8 cellular contexts compared by ENCODE assay signal in genomic region chr1:161258439-161259386, GRCh38. TPM values are rescaled to one million over a fixed set of nuclear protein-coding genes. Genes with fewer than 3 reads are reported as not detected.
A peak's percentile ranks its signal among the peaks of the same experiment; 100 is the strongest.
DNase-seq lines count a peak whose midpoint lies in the region; ATAC-seq and TF ChIP-seq lines count a peak whose summit lies in the region.

PCP4L1 (plus strand) TSS chr1:161258745; CDS start chr1:161258975, 230 bp downstream.

- DNase-seq in ELF-1 (ENCODE audit: low read depth, low spot score) (peak; percentile 91), HPDE6-E6E7 (ENCODE audit: extremely low spot score) (peak; percentile 60), WTC11 (ENCODE audit: low spot score) (peak; percentile 87), colonic mucosa (peak; percentile 55), left kidney (ENCODE audit: low read depth, low spot score) (peak; percentile 90), GF-D8 (lab: John Stamatoyannopoulos, UW) (no peak), NCI-H1048 (lab: John Stamatoyannopoulos, UW) (no peak)
- peak; percentile 12 to 31 for DNase-seq in stimulated activated CD4-positive, alpha-beta T cell treated with anti-CD3 and anti-CD28 coated beads, Interleukin-15, amount 100 ng/mL, for 48 hours (ENCODE audit: low read depth in 2 of 2)

- peaks cover 22% of the 10 kb centered on the region for H3K4me1 Mint-ChIP-seq in WTC11

- H3K4me3 Mint-ChIP-seq in WTC11: peak within 1 kb of the TSS; percentile 65

- H3K9ac ChIP-seq in colonic mucosa (ENCODE audit: low read depth in 2 of 2, low read length in 2 of 2): peak within 1 kb of the TSS in 1 of 2 donors; percentile 8

- peaks cover 35% of the 10 kb centered on the region for H3K27me3 ChIP-seq in colonic mucosa

- TF ChIP-seq CTCF in WTC11 (IDR thresholded peaks at IDR 0.05) (no peak), colonic mucosa (IDR thresholded peaks at IDR 0.05) (no peak)

- H3K27me3 Mint-ChIP-seq in WTC11 (ENCODE audit: low read depth): peaks cover 70% of the 10 kb centered on the region

- H3K27ac Mint-ChIP-seq in WTC11: no peak within 1 kb of the TSS

- ATAC-seq in WTC11: peak; percentile 97

- no peaks in the 10 kb centered on the region for H3K9me3 ChIP-seq in colonic mucosa

- H3K36me3 ChIP-seq in colonic mucosa: no peaks in the 10 kb centered on the region

- intact Hi-C loops in colonic mucosa (cut with DNase I): no loop called here

- peaks cover 7% of the 10 kb centered on the region for H3K4me1 ChIP-seq in colonic mucosa

- peaks cover 19% of the 10 kb centered on the region for H3K36me3 Mint-ChIP-seq in WTC11

- peaks cover 31% of the 10 kb centered on the region for H3K9me3 Mint-ChIP-seq in WTC11

- CTCF ChIA-PET in WTC11 (lab: Charles Lee): interaction anchor here (0.6 to 2.0 kb wide), 21 partner anchors 8 to 161 kb away, joined by 3 to 21 read pairs (median 4); partner anchors contain the start of genes ADAMTS4, APOA2, NDUFS2 and NR1I3

- POLR2A ChIA-PET in WTC11 (lab: Charles Lee): interaction anchor here (0.6 to 1.2 kb wide), 5 partner anchors 16 to 954 kb away, joined by 4 to 6 read pairs (median 4); partner anchors contain the start of gene SDHC

- H3K4me3 ChIP-seq in colonic mucosa: peak within 1 kb of the TSS; percentile 50

- no peak within 1 kb of the TSS for H3K27ac ChIP-seq in colonic mucosa

TF ChIP-seq in WTC11, 78 proteins besides CTCF, POLR2A, EP300 and RAD21 (continues in another document):
- TF ChIP-seq ZNF423 (CRISPR knock-in tag; IDR thresholded peaks at IDR 0.05) (0 out of 2 replicates have a peak, but pooled peaks have one; percentile 11), MAX (CRISPR knock-in tag; IDR thresholded peaks at IDR 0.05) (peak; percentile 78), CREM (CRISPR knock-in tag; IDR thresholded peaks at IDR 0.05) (no peak), USF1 (CRISPR knock-in tag; IDR thresholded peaks at IDR 0.05) (no peak), FOXP1 (CRISPR knock-in tag; IDR thresholded peaks at IDR 0.05; ENCODE audit: borderline replicate concordance) (peak; percentile 18; the same call in 1 of the 2 replicates), E2F5 (CRISPR knock-in tag; IDR thresholded peaks at IDR 0.05) (peak; percentile 30; the same call in 1 of the 2 replicates), ZNF219 (CRISPR knock-in tag; IDR thresholded peaks at IDR 0.05; ENCODE audit: borderline replicate concordance) (no peak), ZBTB21 (CRISPR knock-in tag; IDR thresholded peaks at IDR 0.05; ENCODE audit: borderline replicate concordance) (no peak), ATF6 (CRISPR knock-in tag; IDR thresholded peaks at IDR 0.05) (no peak), AFF4 (CRISPR knock-in tag; IDR thresholded peaks at IDR 0.05; ENCODE audit: borderline replicate concordance) (no peak), ETV6 (CRISPR knock-in tag; IDR thresholded peaks at IDR 0.05) (no peak), FOXJ3 (CRISPR knock-in tag; IDR thresholded peaks at IDR 0.05; ENCODE audit: borderline replicate concordance) (no peak), PRDM15 (CRISPR knock-in tag; IDR thresholded peaks at IDR 0.05) (peak; percentile 37; the same call in 1 of the 2 replicates), GTF2I (CRISPR knock-in tag; conservative IDR thresholded peaks at IDR 0.05) (no peak), JAZF1 (CRISPR knock-in tag; IDR thresholded peaks at IDR 0.05) (no peak), SP1 (CRISPR knock-in tag; conservative IDR thresholded peaks at IDR 0.05) (0 out of 2 replicates have a peak, but pooled peaks have one; percentile 41)

RNA-seq across cellular contexts. Expression of gene PCP4L1, which starts in this region (rescaled TPM):
- total RNA-seq in WTC11 (2021) (0.92 to 1.2 TPM (median 1.1 TPM) in 3 replicates), colonic mucosa (1 to 10 TPM in 1 of 2 donors, under 1 TPM in 1; 0.22 to 1.4 TPM)

Comparison
In these comparisons a context has a peak if more than half of its experiments do, and no peak if none do; other contexts are left out.
1. DNase-seq: peak in ELF-1 (single experiment), HPDE6-E6E7 (single experiment), WTC11 (single experiment), colonic mucosa (single experiment), left kidney (single experiment) and stimulated activated CD4-positive, alpha-beta T cell treated with anti-CD3 and anti-CD28 coated beads, Interleukin-15, amount 100 ng/mL, for 48 hours (2 of 2); none in GF-D8 (single experiment) and NCI-H1048 (single experiment).